1 cellular context compared by ENCODE assay signal in the genomic region with DNA sequence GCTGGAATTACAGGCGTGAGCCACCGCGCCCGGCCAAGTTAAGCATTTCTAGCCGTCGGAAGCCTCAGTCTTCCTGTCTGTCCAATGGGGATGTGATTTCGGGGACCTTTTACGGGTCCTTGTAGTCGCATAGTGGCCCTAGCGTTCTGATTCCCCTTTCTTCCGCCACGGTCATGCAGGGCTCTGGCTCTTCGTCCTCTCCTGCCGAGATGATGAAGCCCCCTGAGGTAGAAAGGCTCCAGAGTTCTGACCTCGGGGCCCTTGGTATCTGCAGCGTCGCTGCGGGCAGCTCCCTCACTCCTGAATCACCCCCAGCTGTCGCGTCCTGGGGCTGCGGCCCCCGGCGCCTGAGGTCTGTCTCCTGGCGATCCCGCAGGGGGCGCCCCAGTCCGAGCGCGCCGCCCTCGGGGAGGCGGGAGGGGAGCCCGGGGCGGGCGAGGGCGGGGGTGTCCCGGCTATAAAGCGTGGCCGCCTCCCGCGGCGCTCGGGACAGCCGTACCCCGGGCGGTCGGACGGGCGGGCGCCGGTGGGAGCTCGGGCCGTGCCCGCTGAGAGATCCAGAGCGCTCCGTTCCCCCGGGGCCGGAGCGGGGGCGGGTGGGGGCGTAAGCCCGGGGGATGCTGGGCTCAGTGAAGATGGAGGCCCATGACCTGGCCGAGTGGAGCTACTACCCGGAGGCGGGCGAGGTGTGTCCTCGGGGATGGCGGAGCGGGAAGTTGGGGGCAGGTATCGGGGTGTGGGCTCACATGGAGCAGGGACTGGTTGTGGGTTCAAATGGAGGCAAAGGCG.
TF ChIP-seq lines count a peak whose summit lies in the region.

TSS of gene FOXA3 (plus strand) at position 487 of the 789 bp plus-strand sequence. CDS start at position 618, 131 bp downstream.

TF ChIP-seq in HEK293, 187 proteins besides CTCF, POLR2A, EP300 and RAD21 (continued from another document):
- TF ChIP-seq ZNF169 (tag by site-specific recombination; IDR thresholded peaks at IDR 0.05): no peak
